8 cellular contexts compared by ENCODE assay signal in genomic region chr7:33903770-33904679, GRCh38. TPM values are rescaled to one million over a fixed set of nuclear protein-coding genes. Genes with fewer than 3 reads are reported as not detected.
DNase-seq lines count a peak whose midpoint lies in the region; ATAC-seq and TF ChIP-seq lines count a peak whose summit lies in the region.

No MANE protein-coding gene starts in this region.

- CTCF ChIA-PET in CD4-positive, alpha-beta T cell (lab: Charles Lee): no interaction called here

- H3K4me1 ChIP-seq in HAP-1 (no peaks in the 10 kb centered on the region), fibroblast of lung (ENCODE audit: control insufficient read depth, extremely low read depth, insufficient read depth, low read length) (peaks cover 16% of the 10 kb centered on the region), muscle layer of colon (ENCODE audit: insufficient read depth, low read length) (peaks cover 5% of the 10 kb centered on the region), thyroid gland (peaks cover 0 to 9% of the 10 kb centered on the region in 2 donors)

- H3K4me1 Mint-ChIP-seq in CD4-positive, alpha-beta T cell (ENCODE audit: low read depth): peaks cover 4% of the 10 kb centered on the region

- no peak for ATAC-seq in CD4-positive, alpha-beta T cell (ENCODE audit: poor library complexity)
- ATAC-seq in GM19023 (IDR thresholded peaks at IDR 0.05; ENCODE audit: unreplicated experiment): no peak

- H3K79me2 ChIP-seq in fibroblast of lung (ENCODE audit: control insufficient read depth, insufficient read depth, low read length): peaks cover 3% of the 10 kb centered on the region

- intact Hi-C loops in CD4-positive, alpha-beta T cell (cut with DNase I, micrococcal nuclease): no loop called here
- intact Hi-C loops in thyroid gland (cut with DNase I): loop anchor here (10.0 kb wide), 1 partner anchor 149 kb away; no protein-coding TSS in a partner anchor

- peak overlapping the region; percentile 67 for H3K4me3 Mint-ChIP-seq in CD4-positive, alpha-beta T cell

- H3K27me3 Mint-ChIP-seq in CD4-positive, alpha-beta T cell: peaks cover 82% of the 10 kb centered on the region

- no peaks in the 10 kb centered on the region for H4K20me1 ChIP-seq in fibroblast of lung (ENCODE audit: control insufficient read depth, extremely low read depth, insufficient read depth, low read length)

- WGBS in thyroid gland, 2 donors: 3 to 5% methylated on average over 51 to 55 of the region's 56 CpGs

- no peaks in the 10 kb centered on the region for H3K9me3 ChIP-seq in CD4-positive, alpha-beta T cell (ENCODE audit: control insufficient read depth, low read length)
- H3K9me3 ChIP-seq in HAP-1 (no peaks in the 10 kb centered on the region), fibroblast of lung (ENCODE audit: control insufficient read depth, insufficient read depth, low read depth, low read length) (no peaks in the 10 kb centered on the region), muscle layer of colon (ENCODE audit: low read length) (no peaks in the 10 kb centered on the region), thyroid gland (no peaks in the 10 kb centered on the region)

- H3K4me2 ChIP-seq in fibroblast of lung (ENCODE audit: extremely low read depth, insufficient read depth, low read length): peak overlapping the region; percentile 99

- peak overlapping the region; percentile 95 for H2AFZ ChIP-seq in fibroblast of lung (ENCODE audit: low read length)

- H3K27ac ChIP-seq in CD4-positive, alpha-beta T cell (ENCODE audit: low read depth, low read length): no peak overlapping the region
- H3K27ac ChIP-seq in fibroblast of lung (ENCODE audit: insufficient read depth, low read length) (peak overlapping the region; percentile 88), muscle layer of colon (ENCODE audit: low read depth, low read length) (no peak overlapping the region), thyroid gland (no peak overlapping the region)

- H3K36me3 ChIP-seq in HAP-1 (replicated peaks): no peaks in the 10 kb centered on the region
- H3K36me3 ChIP-seq in fibroblast of lung (ENCODE audit: control insufficient read depth, insufficient read depth, low read length): no peaks in the 10 kb centered on the region
- no peaks in the 10 kb centered on the region for H3K36me3 ChIP-seq in muscle layer of colon (ENCODE audit: insufficient read depth, low read length)
- H3K36me3 ChIP-seq in thyroid gland: no peaks in the 10 kb centered on the region

- H3K4me3 ChIP-seq in HAP-1: peak overlapping the region; percentile 25
- peak overlapping the region; percentile 76 for H3K4me3 ChIP-seq in WI38 (ENCODE audit: low read depth, low read length)
- H3K4me3 ChIP-seq in fibroblast of lung (replicated peaks in 1 of 4; ENCODE audit: control extremely low read depth in 1 of 4, insufficient read depth in 1 of 4, low read depth in 3 of 4, low read length in 4 of 4): peak overlapping the region; percentile 75 to 89 (median 80)
- peak overlapping the region; percentile 35 to 79 for H3K4me3 ChIP-seq in muscle layer of colon (ENCODE audit: low read depth in 1 of 2, low read length in 2 of 2)
- peak overlapping the region; percentile 48 to 71 (median 52) for H3K4me3 ChIP-seq in thyroid gland (replicated peaks in 1 of 3)

- no peak for TF ChIP-seq POLR2A in thyroid gland (IDR thresholded peaks at IDR 0.05)

- POLR2A ChIA-PET in CD4-positive, alpha-beta T cell (lab: Charles Lee): no interaction called here

- no peak for TF ChIP-seq CTCF in CD4-positive, alpha-beta T cell (IDR thresholded peaks at IDR 0.05)
- TF ChIP-seq CTCF in WI38 (IDR thresholded peaks at IDR 0.05; ENCODE audit: low read depth, low read length) (no peak), fibroblast of lung (conservative IDR thresholded peaks at IDR 0.05 in 1 of 2, IDR thresholded peaks at IDR 0.05 in 1 of 2; ENCODE audit: low read depth in 1 of 2, low read length in 2 of 2) (no peak), thyroid gland (IDR thresholded peaks at IDR 0.05) (no peak)

- no peaks in the 10 kb centered on the region for H3K36me3 Mint-ChIP-seq in CD4-positive, alpha-beta T cell (ENCODE audit: low read depth)

- no peaks in the 10 kb centered on the region for H3K9me3 Mint-ChIP-seq in CD4-positive, alpha-beta T cell

- peak overlapping the region; percentile 86 for H3K9ac ChIP-seq in fibroblast of lung (ENCODE audit: insufficient read depth, low read length)
- H3K9ac ChIP-seq in muscle layer of colon (ENCODE audit: low read length): peak overlapping the region; percentile 27

- DNase-seq in CD4-positive, alpha-beta T cell: no peak
- DNase-seq in HAP-1 (ENCODE audit: low spot score in 2 of 2): peak in 1 of 2 experiments; percentile 17
- peak; percentile 42 to 45 for DNase-seq in fibroblast of lung (ENCODE audit: low read depth in 2 of 2)
- DNase-seq in thyroid gland: peak; percentile 17 to 19
- no peak for DNase-seq in NCI-H2196 treated with DMSO at 0.1 percent for 48 hours (lab: John Stamatoyannopoulos, UW; ENCODE audit: unreplicated experiment)

- in situ Hi-C loops in HAP-1 (cut with MboI; ENCODE audit: low sequenced_read_pairs): no loop called here

- peaks cover 62% of the 10 kb centered on the region for H3K27me3 ChIP-seq in CD4-positive, alpha-beta T cell (ENCODE audit: control insufficient read depth, insufficient read depth, low read length)
- peaks cover 38% of the 10 kb centered on the region for H3K27me3 ChIP-seq in HAP-1 (ENCODE audit: low read depth)
- no peaks in the 10 kb centered on the region for H3K27me3 ChIP-seq in fibroblast of lung (ENCODE audit: control insufficient read depth, insufficient read depth, low read length)
- H3K27me3 ChIP-seq in muscle layer of colon (ENCODE audit: control insufficient read depth in 1 of 2, insufficient read depth in 2 of 2, low read length in 2 of 2): peaks cover 0 to 5% of the 10 kb centered on the region in 2 donors
- no peaks in the 10 kb centered on the region for H3K27me3 ChIP-seq in thyroid gland

- H3K27ac Mint-ChIP-seq in CD4-positive, alpha-beta T cell: no peak overlapping the region

RNA-seq across cellular contexts. Expression of gene BMPER, which starts 1.3 kb away (rescaled TPM):
- total RNA-seq in CD4-positive, alpha-beta T cell: not detected
- total RNA-seq in fibroblast of lung (12.2 and 28.2 TPM in 2 replicates), thyroid gland (1 to 10 TPM in 2 of 4 donors, under 1 TPM in 2; 0.25 to 2.3 (median 0.96) TPM)
- 9.8 and 15.9 TPM in 2 replicates for polyA plus RNA-seq in fibroblast of lung
- 11.0 and 16.0 TPM in 2 replicates for polyA plus RNA-seq in fibroblast of lung (2012)
- polyA minus RNA-seq in fibroblast of lung (ENCODE audit: low replicate concordance): 7.3 and 11.3 TPM in 2 replicates

Comparison
In these comparisons a context has a peak if more than half of its experiments do, and no peak if none do; other contexts are left out.
1. DNase-seq: peak in fibroblast of lung (2 of 2) and thyroid gland (2 of 2); none in CD4-positive, alpha-beta T cell (0 of 10) and NCI-H2196 treated with DMSO at 0.1 percent for 48 hours (single experiment).
2. H3K4me3 ChIP-seq: peak in every context shown above with its lines; median percentile 80 in fibroblast of lung; 76 in WI38; 57 in muscle layer of colon; 52 in thyroid gland; 25 in HAP-1.